In the genomic region with DNA sequence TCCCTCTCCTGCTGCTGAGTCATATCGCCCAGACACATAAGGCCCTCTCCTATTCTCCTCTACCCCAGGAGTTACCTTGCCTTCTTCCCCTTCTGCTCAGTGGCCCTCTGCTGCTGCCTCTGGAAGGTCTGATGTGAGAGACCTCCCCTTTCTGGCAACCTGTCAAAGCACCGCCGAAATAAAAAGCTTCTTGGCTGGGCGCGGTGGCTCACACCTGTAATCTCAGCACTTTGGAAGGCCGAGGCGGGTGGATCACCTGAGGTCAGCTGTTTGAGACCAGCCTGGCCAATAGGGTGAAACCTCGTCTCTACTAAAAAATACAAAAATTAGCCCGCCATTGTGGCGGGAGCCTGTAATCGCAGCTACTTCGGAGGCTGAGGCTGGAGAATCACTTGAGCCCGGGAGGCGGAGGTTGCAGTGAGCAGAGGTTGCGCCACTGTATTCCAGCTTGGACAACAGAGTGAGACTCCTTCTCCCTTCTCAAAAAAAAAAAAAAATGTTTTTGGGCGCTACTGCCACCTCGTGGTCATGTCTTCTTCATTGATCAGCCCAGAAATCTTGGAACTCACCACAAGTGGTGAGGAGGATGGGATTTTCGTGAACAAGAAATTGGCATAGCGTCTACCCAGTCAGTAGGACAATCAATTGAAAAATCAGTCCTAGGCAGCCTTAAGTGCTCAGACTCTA, we compare ENCODE assay signal across 8 cellular contexts. TPM values are rescaled to one million over a fixed set of nuclear protein-coding genes. Genes with fewer than 3 reads are reported as not detected.
DNase-seq lines count a peak whose midpoint lies in the region; ATAC-seq and TF ChIP-seq lines count a peak whose summit lies in the region.

No MANE protein-coding gene starts in this region.

- TF ChIP-seq CTCF in AG04449 (IDR thresholded peaks at IDR 0.05; ENCODE audit: insufficient read depth, low read length, missing control alignments) (peak; percentile 33), body of pancreas (IDR thresholded peaks at IDR 0.05) (peak in 6 of 7 experiments; percentile 32 to 54 (median 48))

- H3K4me3 ChIP-seq in AG04449 (ENCODE audit: low read depth, low read length) (no peak overlapping the region), body of pancreas (no peak overlapping the region)

- WGBS in body of pancreas, 2 donors, result 27 to 31% methylated on average over 13 to 15 of the region's 19 CpGs

- peak in 1 of 3 donors; percentile 13 for TF ChIP-seq POLR2A in body of pancreas (IDR thresholded peaks at IDR 0.05)

- in situ Hi-C loops in G401 (cut with HindIII; ENCODE audit: low sequenced_read_pairs), result no loop called here

- ATAC-seq in body of pancreas, result peak; percentile 71
- no peak for ATAC-seq in GM18858 (IDR thresholded peaks at IDR 0.05; ENCODE audit: unreplicated experiment)
- no peak for ATAC-seq in GM18519 (IDR thresholded peaks at IDR 0.05; ENCODE audit: low FRiP score, unreplicated experiment)

- POLR2A ChIA-PET in AG04449 (lab: Yijun Ruan, JAX), result no interaction called here

- no peaks in the 10 kb centered on the region for H3K9me3 ChIP-seq in body of pancreas

- H3K36me3 ChIP-seq in body of pancreas (replicated peaks in 1 of 2; ENCODE audit: insufficient read depth in 1 of 2, low read depth in 2 of 2), result no peaks in the 10 kb centered on the region

- H3K27ac ChIP-seq in body of pancreas, result no peak overlapping the region

- no peaks in the 10 kb centered on the region for H3K4me1 ChIP-seq in body of pancreas

- intact Hi-C loops in body of pancreas (cut with DNase I), result no loop called here

- CTCF ChIA-PET in AG04449 (lab: Yijun Ruan, JAX), result interaction anchor here (1.0 to 2.3 kb wide), 5 partner anchors 10 to 107 kb away, joined by 3 to 16 read pairs (median 3); no protein-coding TSS in a partner anchor

- DNase-seq in AG04449 (ENCODE audit: low read depth, low spot score) (no peak), G401 (ENCODE audit: low spot score) (peak; percentile 48), NCI-H1092 (lab: John Stamatoyannopoulos, UW) (peak; percentile 25), body of pancreas (peak; percentile 51 to 75 (median 62)), medulla oblongata (ENCODE audit: extremely low spot score) (peak; percentile 44), GF-D8 (lab: John Stamatoyannopoulos, UW) (no peak)

- no peaks in the 10 kb centered on the region for H3K27me3 ChIP-seq in body of pancreas

RNA-seq across cellular contexts. Expression of a gene that starts 8.6 kb away (rescaled TPM):
- 3.7 and 4.9 TPM in 2 replicates for total RNA-seq in G401 (2014; rRNA removed; shearing (Covaris generic))
- 1 to 10 TPM; 7.0 to 7.6 TPM for total RNA-seq in body of pancreas

Comparison
In these comparisons a context has a peak if more than half of its experiments do, and no peak if none do; other contexts are left out.
1. DNase-seq: peak in G401 (single experiment), NCI-H1092 (single experiment), body of pancreas (4 of 4) and medulla oblongata (single experiment); none in AG04449 (single experiment) and GF-D8 (single experiment).